Comparison of ENCODE assay signal across 12 cellular contexts in genomic region chr14:104335176-104335575, GRCh38.
DNase-seq lines count a peak whose midpoint lies in the region; ATAC-seq lines count a peak whose summit lies in the region.
"Had no signal": no experiment of that assay in that cellular context is flagged by ENCODE, and none has a peak within 500 bp of the region (broad histone marks: within the 10 kb centered on the region; RNA-seq: fewer than 3 reads in every experiment).

No MANE protein-coding gene starts in this region.

- H3K9me3 ChIP-seq in effector memory CD4-positive, alpha-beta T cell (ENCODE audit: control insufficient read depth, low read length) = no peaks in the 10 kb centered on the region

- H3K4me3 ChIP-seq in H7 (ENCODE audit: insufficient read depth, low read depth, low read length) = no peak overlapping the region
- H3K4me3 ChIP-seq in effector memory CD4-positive, alpha-beta T cell (ENCODE audit: insufficient read depth, low read depth, low read length, poor library complexity, severe bottlenecking) = no peak overlapping the region
- H3K4me3 ChIP-seq: GM12878, GM23338 had no signal

- ATAC-seq in GM18498 (IDR thresholded peaks at IDR 0.05; ENCODE audit: unreplicated experiment) = no peak
- ATAC-seq: GM12878, GM23338 had no signal

- no peaks in the 10 kb centered on the region for H3K36me3 ChIP-seq in H7 (replicated peaks; ENCODE audit: control insufficient read depth, insufficient read depth, low read length)
- H3K36me3 ChIP-seq in effector memory CD4-positive, alpha-beta T cell (ENCODE audit: control insufficient read depth, insufficient read depth, low read length) = no peaks in the 10 kb centered on the region

- H3K4me1 ChIP-seq in effector memory CD4-positive, alpha-beta T cell (ENCODE audit: control insufficient read depth, insufficient read depth, low read length, poor library complexity, severe bottlenecking) = no peaks in the 10 kb centered on the region

- no peaks in the 10 kb centered on the region for H3K27me3 ChIP-seq in H7 (ENCODE audit: control insufficient read depth, insufficient read depth, low read length)
- no peaks in the 10 kb centered on the region for H3K27me3 ChIP-seq in effector memory CD4-positive, alpha-beta T cell (replicated peaks; ENCODE audit: control insufficient read depth, insufficient read depth, low read length, poor library complexity, severe bottlenecking)

- DNase-seq in H7 (peak; percentile 33), mesenteric fat pad (ENCODE audit: low spot score) (peak; percentile 65), ureter (ENCODE audit: low spot score) (peak; percentile 34), NCI-H82 treated with DMSO at 0.1 percent for 48 hours (lab: John Stamatoyannopoulos, UW; ENCODE audit: unreplicated experiment) (no peak)
- peak; percentile 10 for DNase-seq in activated CD8-positive, alpha-beta memory T cell treated with anti-CD3 and anti-CD28 coated beads, Interleukin-2, amount 50 U/mL, for 48 hours
- no peak for DNase-seq in effector memory CD4-positive, alpha-beta T cell
- DNase-seq: C1 segment of cervical spinal cord; CD4-positive, alpha-beta memory T cell; DMS79 had no signal

- no peak overlapping the region for H3K27ac ChIP-seq in effector memory CD4-positive, alpha-beta T cell (ENCODE audit: insufficient read depth, low read length, poor library complexity, severe bottlenecking)

Comparison
In these comparisons a context has a peak if more than half of its experiments do, and no peak if none do; other contexts are left out.
1. DNase-seq: peak in H7 (single experiment), activated CD8-positive, alpha-beta memory T cell treated with anti-CD3 and anti-CD28 coated beads, Interleukin-2, amount 50 U/mL, for 48 hours (single experiment), mesenteric fat pad (single experiment) and ureter (single experiment); none in NCI-H82 treated with DMSO at 0.1 percent for 48 hours (single experiment) and effector memory CD4-positive, alpha-beta T cell (0 of 3).